Comparison of ENCODE assay signal across 8 cellular contexts in the genomic region with DNA sequence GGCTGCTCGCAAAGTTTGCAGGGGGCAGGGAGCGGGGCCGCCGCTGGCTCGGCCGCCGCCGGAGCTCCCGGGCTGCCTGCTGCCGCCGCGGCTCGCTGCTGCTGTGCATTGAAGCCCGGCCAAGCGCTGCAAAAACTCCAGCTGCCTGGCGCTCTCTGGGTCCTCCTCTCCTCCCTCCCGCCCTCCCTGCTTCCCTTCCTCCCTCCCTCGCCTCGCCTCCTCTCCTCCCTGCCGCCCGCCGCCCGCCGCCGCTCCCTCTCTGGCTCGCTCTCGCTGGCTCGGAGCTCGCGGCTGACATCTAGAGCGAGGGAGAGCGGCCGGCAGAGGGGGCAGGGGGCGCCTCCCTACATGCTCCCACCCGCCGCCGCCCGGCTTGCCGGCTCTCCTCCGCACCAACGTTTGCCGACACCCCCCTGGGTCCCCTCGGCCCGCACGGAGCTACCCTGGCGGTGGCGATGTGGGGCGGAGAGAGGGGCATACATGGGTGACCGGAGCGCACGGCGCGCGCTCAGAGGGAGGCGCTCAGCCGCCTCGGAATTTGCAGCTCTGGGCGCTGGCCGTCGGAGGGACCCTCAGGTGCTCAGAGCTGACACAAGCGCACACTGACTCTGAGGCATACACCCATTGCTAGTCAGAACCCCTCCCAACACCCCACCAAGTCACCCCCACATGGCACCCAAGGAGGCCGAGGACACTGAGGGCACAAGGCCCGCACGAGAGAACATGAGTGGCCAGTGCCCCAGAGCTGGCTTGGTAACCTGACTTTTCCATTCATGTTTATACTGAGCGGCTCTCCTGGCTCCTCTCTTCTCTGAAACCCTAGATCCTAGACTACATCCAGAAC. TPM values are rescaled to one million over a fixed set of nuclear protein-coding genes. Genes with fewer than 3 reads are reported as not detected.
A peak's percentile ranks its signal among the peaks of the same experiment; 100 is the strongest.
DNase-seq lines count a peak whose midpoint lies in the region; ATAC-seq and TF ChIP-seq lines count a peak whose summit lies in the region.

No MANE protein-coding gene starts in this region.

- H3K4me1 ChIP-seq in gastrocnemius medialis, result peaks cover 7 to 25% of the 10 kb centered on the region in 2 donors

- in situ Hi-C loops in gastrocnemius medialis (cut with MboI; ENCODE audit: low sequenced_read_pairs in 4 of 4), result loop anchor here (5.0 to 25.0 kb wide), 6 partner anchors 253 to 890 kb away; no protein-coding TSS in a partner anchor

- TF ChIP-seq CTCF in gastrocnemius medialis (IDR thresholded peaks at IDR 0.05 in 4 of 5, conservative IDR thresholded peaks at IDR 0.05 in 1 of 5), result no peak

- H3K4me3 ChIP-seq in iPS-18c (ENCODE audit: insufficient read depth, low read depth, low read length), result peak overlapping the region; percentile 66
- H3K4me3 ChIP-seq in gastrocnemius medialis, result peak overlapping the region; percentile 48 to 60 (median 50)

- TF ChIP-seq POLR2A in gastrocnemius medialis (IDR thresholded peaks at IDR 0.05), result no peak

- no peak overlapping the region for H3K27ac ChIP-seq in gastrocnemius medialis

- H3K36me3 ChIP-seq in gastrocnemius medialis, result no peaks in the 10 kb centered on the region

- intact Hi-C loops in gastrocnemius medialis (cut with DNase I; ENCODE audit: low total_unique reads), result loop anchor here (5.0 kb wide), 1 partner anchor 185 kb away; no protein-coding TSS in a partner anchor

- H3K27me3 ChIP-seq in gastrocnemius medialis, result peaks cover 16 to 28% (median 16%) of the 10 kb centered on the region in 3 donors

- H3K9me3 ChIP-seq in iPS-18c (ENCODE audit: control insufficient read depth, insufficient read depth, low read length) (peaks cover 5% of the 10 kb centered on the region), gastrocnemius medialis (no peaks in the 10 kb centered on the region)

- DNase-seq in GM04504 (ENCODE audit: low read depth) (peak; percentile 28), NCI-H2196 (lab: John Stamatoyannopoulos, UW; ENCODE audit: unreplicated experiment) (peak; percentile 58), astrocyte of the hippocampus (ENCODE audit: low read depth, low spot score) (peak; percentile 93), gastrocnemius medialis (peak; percentile 18 to 23), GF-D8 (lab: John Stamatoyannopoulos, UW) (no peak)

- peak; percentile 26 to 49 for ATAC-seq in gastrocnemius medialis
- no peak for ATAC-seq in GM18870 (IDR thresholded peaks at IDR 0.05; ENCODE audit: unreplicated experiment)
- ATAC-seq in HG03469 (IDR thresholded peaks at IDR 0.05; ENCODE audit: unreplicated experiment), result no peak

RNA-seq across cellular contexts. Expression of a gene that starts 1.2 kb away (rescaled TPM):
- total RNA-seq in gastrocnemius medialis, result under 1 TPM; 0.31 to 0.66 (median 0.43) TPM

Comparison
In these comparisons a context has a peak if more than half of its experiments do, and no peak if none do; other contexts are left out.
1. ATAC-seq: peak in gastrocnemius medialis (2 of 2); none in GM18870 (single experiment) and HG03469 (single experiment).